Comparison of ENCODE assay signal across 26 cellular contexts in the genomic region with DNA sequence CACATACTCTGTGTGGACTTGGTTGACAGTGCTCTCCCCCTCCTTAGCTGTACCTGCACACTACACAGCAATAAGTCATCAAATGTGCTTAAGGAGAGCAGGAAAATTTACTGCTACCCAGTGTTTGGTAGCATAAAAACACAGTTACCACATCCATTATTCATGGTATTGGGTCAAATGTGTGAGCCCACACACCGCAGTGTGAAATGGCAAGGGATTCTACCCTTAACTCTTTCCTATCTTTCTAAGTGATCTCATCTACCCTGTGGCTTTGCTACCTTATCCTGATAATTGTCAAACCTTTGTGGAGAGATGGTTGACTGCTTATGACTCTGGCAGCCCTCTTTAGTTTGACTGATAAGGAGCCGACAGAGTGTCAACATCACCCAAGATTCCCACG. TPM values are rescaled to one million over a fixed set of nuclear protein-coding genes. Genes with fewer than 3 reads are reported as not detected.
DNase-seq lines count a peak whose midpoint lies in the region; ATAC-seq, FAIRE-seq and TF ChIP-seq lines count a peak whose summit lies in the region.
"Had no signal": no experiment of that assay in that cellular context is flagged by ENCODE, and none has a peak within 500 bp of the region (broad histone marks: within the 10 kb centered on the region; RNA-seq: fewer than 3 reads in every experiment).

No MANE protein-coding gene starts in this region.

- peak; percentile 90 for ATAC-seq in effector memory CD8-positive, alpha-beta T cell (replicated peaks)
- ATAC-seq in natural killer cell treated with Interleukin-12 subunit alpha and Interleukin-12 subunit beta and Interleukin-15 and Interleukin-18, amount 100 ng/mL, for 72 hours: peak; percentile 95 to 96
- ATAC-seq: CD8-positive, alpha-beta T cell; HepG2; K562 had no signal

- peak; percentile 37 for FAIRE-seq in RCC 7860 (lab: Jason Lieb, UNC)
- FAIRE-seq: GM12892, GM19239, HepG2, K562 had no signal

- no peaks in the 10 kb centered on the region for H3K36me3 Mint-ChIP-seq in effector memory CD8-positive, alpha-beta T cell (ENCODE audit: insufficient read depth)
- peaks cover 19% of the 10 kb centered on the region for H3K36me3 Mint-ChIP-seq in natural killer cell treated with Interleukin-12 subunit alpha and Interleukin-12 subunit beta and Interleukin-15 and Interleukin-18, amount 100 ng/mL, for 72 hours
- no peaks in the 10 kb centered on the region for H3K36me3 Mint-ChIP-seq in MCF 10A (ENCODE audit: insufficient read depth, unreplicated experiment)
- H3K36me3 Mint-ChIP-seq: CD8-positive, alpha-beta T cell had no signal

- H3K36me3 ChIP-seq in MG63: no peaks in the 10 kb centered on the region

- H3K4me3 Mint-ChIP-seq in effector memory CD8-positive, alpha-beta T cell: peak overlapping the region; percentile 46 to 55
- peak overlapping the region; percentile 55 for H3K4me3 Mint-ChIP-seq in natural killer cell treated with Interleukin-12 subunit alpha and Interleukin-12 subunit beta and Interleukin-15 and Interleukin-18, amount 100 ng/mL, for 72 hours
- H3K4me3 Mint-ChIP-seq in MCF 10A (ENCODE audit: unreplicated experiment): no peak overlapping the region
- H3K4me3 Mint-ChIP-seq: B cell; CD8-positive, alpha-beta T cell had no signal

- no peak for TF ChIP-seq CTCF in MCF 10A (IDR thresholded peaks at IDR 0.05; ENCODE audit: unreplicated experiment)

- DNase-seq in NK-92 treated with Interleukin-12 subunit alpha and Interleukin-12 subunit beta, amount 100 ng/mL, for 24 hours (lab: John Stamatoyannopoulos, UW): peak; percentile 62
- DNase-seq in NK-92 (lab: John Stamatoyannopoulos, UW; ENCODE audit: unreplicated experiment) (no peak), RCC 7860 (ENCODE audit: low spot score) (peak; percentile 82), NCI-H510A treated with DMSO at 0.1 percent for 48 hours (lab: John Stamatoyannopoulos, UW) (no peak), MCF 10A (ENCODE audit: unreplicated experiment) (no peak), MG63 (no peak)
- DNase-seq in effector memory CD8-positive, alpha-beta T cell: peak in 2 of 3 experiments; percentile 18 to 31
- DNase-seq in natural killer cell treated with Interleukin-12 subunit alpha and Interleukin-12 subunit beta and Interleukin-15 and Interleukin-18, amount 100 ng/mL, for 72 hours (ENCODE audit: low spot score): peak; percentile 83
- DNase-seq: Caco-2, DMS79, H7, Kasumi-1, NCI-H1105 treated with DMSO at 0.1 percent for 48 hours, NCI-H146, NCI-H1930, NCI-H2107, NCI-H446, NCI-H526, NCI-H82, SHP77 had no signal

- no TSS peak for BruUV-seq in MCF 10A (replicated peaks; lab: Mats Ljungman, UMichigan)

- H3K27me3 Mint-ChIP-seq in effector memory CD8-positive, alpha-beta T cell: no peaks in the 10 kb centered on the region
- peaks cover 0 to 3% of the 10 kb centered on the region in 2 donors for H3K27me3 Mint-ChIP-seq in natural killer cell treated with Interleukin-12 subunit alpha and Interleukin-12 subunit beta and Interleukin-15 and Interleukin-18, amount 100 ng/mL, for 72 hours
- H3K27me3 Mint-ChIP-seq in MCF 10A (ENCODE audit: insufficient read depth, unreplicated experiment): no peaks in the 10 kb centered on the region

- POLR2A ChIA-PET in MCF 10A (lab: Yijun Ruan, JAX): no interaction called here

- intact Hi-C loops in MCF 10A (cut with micrococcal nuclease): no loop called here

- H3K27me3 ChIP-seq in MG63: no peaks in the 10 kb centered on the region

- no peak overlapping the region for H3K4me3 ChIP-seq in MG63
- H3K4me3 ChIP-seq: K562 had no signal

- peaks cover 6% of the 10 kb centered on the region for H3K9me3 ChIP-seq in MG63

- no peak overlapping the region for H3K27ac Mint-ChIP-seq in effector memory CD8-positive, alpha-beta T cell
- H3K27ac Mint-ChIP-seq in natural killer cell treated with Interleukin-12 subunit alpha and Interleukin-12 subunit beta and Interleukin-15 and Interleukin-18, amount 100 ng/mL, for 72 hours: peak overlapping the region; percentile 57 to 60
- H3K27ac Mint-ChIP-seq in MCF 10A (ENCODE audit: low read depth, unreplicated experiment): no peak overlapping the region
- H3K27ac Mint-ChIP-seq: B cell; CD8-positive, alpha-beta T cell had no signal

- H3K4me1 Mint-ChIP-seq in effector memory CD8-positive, alpha-beta T cell (ENCODE audit: low read depth in 2 of 2): peaks cover 12 to 19% of the 10 kb centered on the region in 2 donors
- peaks cover 16 to 20% of the 10 kb centered on the region in 2 donors for H3K4me1 Mint-ChIP-seq in natural killer cell treated with Interleukin-12 subunit alpha and Interleukin-12 subunit beta and Interleukin-15 and Interleukin-18, amount 100 ng/mL, for 72 hours (ENCODE audit: low read depth in 2 of 2)
- no peaks in the 10 kb centered on the region for H3K4me1 Mint-ChIP-seq in MCF 10A (ENCODE audit: insufficient read depth, unreplicated experiment)

- H3K9me3 Mint-ChIP-seq in effector memory CD8-positive, alpha-beta T cell: peaks cover 0 to 6% of the 10 kb centered on the region in 2 donors
- peaks cover 13% of the 10 kb centered on the region for H3K9me3 Mint-ChIP-seq in natural killer cell treated with Interleukin-12 subunit alpha and Interleukin-12 subunit beta and Interleukin-15 and Interleukin-18, amount 100 ng/mL, for 72 hours
- H3K9me3 Mint-ChIP-seq in MCF 10A (ENCODE audit: unreplicated experiment): peaks cover 6% of the 10 kb centered on the region

- CTCF ChIA-PET in MCF 10A (lab: Yijun Ruan, JAX): no interaction called here

RNA-seq across cellular contexts. Expression of gene STX11, which starts 47.6 kb away (rescaled TPM):
- total RNA-seq in natural killer cell treated with Interleukin-12 subunit alpha and Interleukin-12 subunit beta and Interleukin-15 and Interleukin-18, amount 100 ng/mL, for 72 hours: 10 to 100 TPM; 52.7 to 98.0 TPM
- total RNA-seq in MCF 10A (2022): 1.1 and 2.1 TPM in 2 replicates
- 0.35 and 1.3 TPM in 2 replicates for total RNA-seq in MG63 (2014; rRNA removed; shearing (Covaris generic); ENCODE audit: low replicate concordance)
- total RNA-seq: H7, HepG2 had no signal

Comparison
In these comparisons a context has a peak if more than half of its experiments do, and no peak if none do; other contexts are left out.
1. DNase-seq: peak in NK-92 treated with Interleukin-12 subunit alpha and Interleukin-12 subunit beta, amount 100 ng/mL, for 24 hours (single experiment), RCC 7860 (single experiment), effector memory CD8-positive, alpha-beta T cell (2 of 3) and natural killer cell treated with Interleukin-12 subunit alpha and Interleukin-12 subunit beta and Interleukin-15 and Interleukin-18, amount 100 ng/mL, for 72 hours (single experiment); none in NK-92 (single experiment), NCI-H510A treated with DMSO at 0.1 percent for 48 hours (single experiment), MCF 10A (single experiment) and MG63 (single experiment).
2. H3K27ac Mint-ChIP-seq: peak in natural killer cell treated with Interleukin-12 subunit alpha and Interleukin-12 subunit beta and Interleukin-15 and Interleukin-18, amount 100 ng/mL, for 72 hours (2 of 2); none in effector memory CD8-positive, alpha-beta T cell (0 of 2) and MCF 10A (single experiment).
3. RNA of gene STX11, which starts 47.6 kb away (total RNA-seq): 52.7 to 98.0 TPM in natural killer cell treated with Interleukin-12 subunit alpha and Interleukin-12 subunit beta and Interleukin-15 and Interleukin-18, amount 100 ng/mL, for 72 hours; 0.35 to 1.3 TPM in MG63 and 1.1 to 2.1 TPM in MCF 10A; every median in the first group is over 10 times any median in the second.